Comparison of ENCODE assay signal across 8 cellular contexts in the genomic region with DNA sequence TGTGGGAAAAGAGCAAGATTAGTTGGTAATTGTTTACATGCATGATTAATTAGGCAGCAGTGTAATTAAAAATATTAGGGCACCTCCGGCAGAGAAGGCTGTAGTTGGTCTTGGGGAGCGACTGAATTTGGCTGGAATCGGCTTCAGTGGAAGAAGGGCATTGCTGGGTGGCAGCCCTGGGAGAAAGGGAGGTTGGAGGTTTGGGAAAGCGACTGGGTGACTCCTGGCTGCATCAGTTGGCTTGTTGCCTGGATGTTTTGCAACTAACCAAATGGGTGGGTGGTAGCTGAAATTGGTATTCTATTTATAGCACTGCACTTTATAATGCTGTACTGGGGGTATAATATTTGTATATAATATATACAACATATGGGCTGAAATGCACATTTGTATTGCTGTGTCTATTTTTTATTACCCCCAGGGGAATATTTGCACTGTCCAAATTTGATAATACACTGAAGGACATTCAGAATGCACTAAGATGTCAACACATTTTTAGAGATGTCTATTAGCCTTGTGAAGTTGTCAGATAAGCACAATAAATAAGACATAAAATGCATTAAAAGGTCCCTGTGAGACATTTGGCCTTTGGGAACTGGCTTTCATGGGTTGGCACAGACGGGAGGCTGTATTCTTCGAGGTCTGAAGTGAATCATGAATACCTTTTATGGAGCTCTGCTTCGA. TPM values are rescaled to one million over a fixed set of nuclear protein-coding genes. Genes with fewer than 3 reads are reported as not detected.
DNase-seq lines count a peak whose midpoint lies in the region; ATAC-seq lines count a peak whose summit lies in the region.

No MANE protein-coding gene starts in this region.

- peaks cover 6% of the 10 kb centered on the region for H3K27me3 Mint-ChIP-seq in activated CD8-positive, alpha-beta memory T cell treated with anti-CD3 and anti-CD28 coated beads, Interleukin-2, amount 10 ng/mL, durations not matched to agents 7 days and 5 days
- no peaks in the 10 kb centered on the region for H3K27me3 Mint-ChIP-seq in activated naive CD8-positive, alpha-beta T cell

- peaks cover 3% of the 10 kb centered on the region for H3K4me1 ChIP-seq in thymus (ENCODE audit: control insufficient read depth, insufficient read depth, low read length)

- H3K9me3 ChIP-seq in thymus (ENCODE audit: control insufficient read depth) = no peaks in the 10 kb centered on the region

- no peak for DNase-seq in activated CD8-positive, alpha-beta memory T cell treated with anti-CD3 and anti-CD28 coated beads, Interleukin-2, amount 10 ng/mL, durations not matched to agents 7 days and 5 days
- DNase-seq in activated CD8-positive, alpha-beta memory T cell treated with anti-CD3 and anti-CD28 coated beads for 24 hours = no peak
- DNase-seq in iris pigment epithelial cell (ENCODE audit: low read depth) (peak; percentile 35), LoVo (ENCODE audit: low spot score) (no peak), OCI-M2 (lab: John Stamatoyannopoulos, UW; ENCODE audit: unreplicated experiment) (no peak)

- H3K36me3 Mint-ChIP-seq in activated CD8-positive, alpha-beta memory T cell treated with anti-CD3 and anti-CD28 coated beads, Interleukin-2, amount 10 ng/mL, durations not matched to agents 7 days and 5 days = no peaks in the 10 kb centered on the region
- no peaks in the 10 kb centered on the region for H3K36me3 Mint-ChIP-seq in activated naive CD8-positive, alpha-beta T cell

- no peaks in the 10 kb centered on the region for H3K27me3 ChIP-seq in thymus (ENCODE audit: control insufficient read depth, insufficient read depth)

- peak overlapping the region; percentile 68 for H3K27ac Mint-ChIP-seq in activated CD8-positive, alpha-beta memory T cell treated with anti-CD3 and anti-CD28 coated beads, Interleukin-2, amount 10 ng/mL, durations not matched to agents 7 days and 5 days
- H3K27ac Mint-ChIP-seq in activated naive CD8-positive, alpha-beta T cell = peak overlapping the region; percentile 73

- CTCF ChIA-PET in activated CD8-positive, alpha-beta memory T cell treated with anti-CD3 and anti-CD28 coated beads, Interleukin-2, amount 10 ng/mL, durations not matched to agents 7 days and 5 days (lab: Charles Lee) = interaction anchor here (0.7 to 2.8 kb wide), 8 partner anchors 10 to 223 kb away, joined by 3 to 11 read pairs (median 4); a partner anchor contains a TSS

- no peak for ATAC-seq in activated CD8-positive, alpha-beta memory T cell treated with anti-CD3 and anti-CD28 coated beads, Interleukin-2, amount 10 ng/mL, durations not matched to agents 7 days and 5 days
- no peak for ATAC-seq in GM19023 (IDR thresholded peaks at IDR 0.05; ENCODE audit: unreplicated experiment)

- peak overlapping the region; percentile 62 for H3K4me3 Mint-ChIP-seq in activated CD8-positive, alpha-beta memory T cell treated with anti-CD3 and anti-CD28 coated beads, Interleukin-2, amount 10 ng/mL, durations not matched to agents 7 days and 5 days
- H3K4me3 Mint-ChIP-seq in activated naive CD8-positive, alpha-beta T cell = peak overlapping the region; percentile 85

- peak overlapping the region; percentile 87 for H3K4me3 ChIP-seq in thymus (ENCODE audit: low read length)

- H3K4me1 Mint-ChIP-seq in activated CD8-positive, alpha-beta memory T cell treated with anti-CD3 and anti-CD28 coated beads, Interleukin-2, amount 10 ng/mL, durations not matched to agents 7 days and 5 days = peaks cover 27% of the 10 kb centered on the region
- peaks cover 29% of the 10 kb centered on the region for H3K4me1 Mint-ChIP-seq in activated naive CD8-positive, alpha-beta T cell (ENCODE audit: low read depth)

- 79% methylated on average over 7 of the region's 7 CpGs for WGBS in thymus

- H3K36me3 ChIP-seq in thymus (ENCODE audit: control insufficient read depth, insufficient read depth) = no peaks in the 10 kb centered on the region

- H3K9me3 Mint-ChIP-seq in activated CD8-positive, alpha-beta memory T cell treated with anti-CD3 and anti-CD28 coated beads, Interleukin-2, amount 10 ng/mL, durations not matched to agents 7 days and 5 days (ENCODE audit: low read depth) = no peaks in the 10 kb centered on the region
- H3K9me3 Mint-ChIP-seq in activated naive CD8-positive, alpha-beta T cell (ENCODE audit: low read depth) = no peaks in the 10 kb centered on the region

- no peak overlapping the region for H3K27ac ChIP-seq in thymus (ENCODE audit: low read depth)

RNA-seq across cellular contexts. Expression of a gene that starts 1.7 kb away (rescaled TPM):
- 1 to 10 TPM; 4.2 to 4.9 TPM for total RNA-seq in activated CD8-positive, alpha-beta memory T cell treated with anti-CD3 and anti-CD28 coated beads, Interleukin-2, amount 10 ng/mL, durations not matched to agents 7 days and 5 days
- polyA plus RNA-seq in thymus = 4.2 TPM

RNA-seq across cellular contexts. Expression of a gene that starts 39.8 kb away (rescaled TPM):
- 100 to 1,000 TPM; 141 to 202 TPM for total RNA-seq in activated CD8-positive, alpha-beta memory T cell treated with anti-CD3 and anti-CD28 coated beads, Interleukin-2, amount 10 ng/mL, durations not matched to agents 7 days and 5 days
- polyA plus RNA-seq in thymus = 58.2 TPM
